35 cellular contexts compared by ENCODE assay signal in the genomic region with DNA sequence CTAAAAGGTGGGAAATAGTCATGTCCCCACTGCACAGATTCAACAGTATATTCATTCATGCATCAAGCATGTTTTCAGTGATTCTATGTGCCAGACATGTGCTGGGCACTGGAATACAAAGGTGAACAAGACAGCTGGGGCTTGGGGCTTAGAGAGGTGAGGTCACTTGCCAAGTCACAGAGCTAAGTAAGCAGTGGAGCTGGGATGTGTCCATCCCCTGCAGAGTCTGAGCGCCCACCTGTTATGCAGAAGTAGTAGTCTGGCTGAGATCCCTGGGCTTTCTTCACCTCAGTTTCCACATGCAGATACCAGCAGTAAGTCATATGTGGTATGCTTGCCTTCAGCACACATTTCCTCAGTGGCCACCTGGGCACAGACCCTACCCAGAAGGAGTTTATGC.
"Had no signal": no experiment of that assay in that cellular context is flagged by ENCODE, and none has a peak within 500 bp of the region (broad histone marks: within the 10 kb centered on the region; RNA-seq: fewer than 3 reads in every experiment).

No MANE protein-coding gene starts in this region.

- H3K4me1 Mint-ChIP-seq: activated CD4-positive, alpha-beta memory T cell treated with anti-CD3 and anti-CD28 coated beads, Interleukin-2, amount 10 ng/mL, durations not matched to agents 7 days and 5 days; activated CD4-positive, alpha-beta T cell treated with anti-CD3 and anti-CD28 coated beads for 36 hours; activated CD4-positive, alpha-beta T cell treated with anti-CD3 and anti-CD28 coated beads, Interleukin-2, amount 10 ng/mL, durations not matched to agents 7 days and 5 days; activated CD8-positive, alpha-beta memory T cell treated with anti-CD3 and anti-CD28 coated beads, Interleukin-2, amount 10 ng/mL, durations not matched to agents 7 days and 5 days; activated naive CD8-positive, alpha-beta T cell treated with anti-CD3 and anti-CD28 coated beads for 36 hours; WTC11 had no signal

- H3K27ac Mint-ChIP-seq: activated CD4-positive, alpha-beta memory T cell treated with anti-CD3 and anti-CD28 coated beads, Interleukin-2, amount 10 ng/mL, durations not matched to agents 7 days and 5 days; activated CD4-positive, alpha-beta T cell treated with anti-CD3 and anti-CD28 coated beads for 36 hours; activated CD4-positive, alpha-beta T cell treated with anti-CD3 and anti-CD28 coated beads, Interleukin-2, amount 10 ng/mL, durations not matched to agents 7 days and 5 days; activated CD8-positive, alpha-beta memory T cell treated with anti-CD3 and anti-CD28 coated beads, Interleukin-2, amount 10 ng/mL, durations not matched to agents 7 days and 5 days; activated CD8-positive, alpha-beta T cell treated with anti-CD3 and anti-CD28 coated beads, Interleukin-2, amount 10 ng/mL, durations not matched to agents 7 days and 5 days; activated naive CD4-positive, alpha-beta T cell treated with anti-CD3 and anti-CD28 coated beads, Interleukin-2, amount 50 U/mL, for 72 hours; activated naive CD8-positive, alpha-beta T cell treated with anti-CD3 and anti-CD28 coated beads for 36 hours; activated T-cell treated with anti-CD3 and anti-CD28 coated beads, Interleukin-2, amount 50 U/mL, for 24 hours; activated T-helper 2 cell treated with anti-CD3 and anti-CD28 coated beads, Interferon-gamma antibody, Interleukin-2, Interleukin-4, amounts not matched to agents 10 μg/mL and 5 μg/mL and 100 μg/mL, durations not matched to agents 14 hours and 24 hours and 36 hours; T-helper 1 cell treated with Interleukin-12 subunit alpha and Interleukin-12 subunit beta and Interleukin-4 antibody, amounts not matched to agents 30 μg/mL and 1 μg/mL, for 36 hours; T-helper 2 cell treated with Interferon-gamma antibody and Interleukin-4, amounts not matched to agents 5 μg/mL and 100 μg/mL, for 36 hours; WTC11 had no signal

- H3K4me3 Mint-ChIP-seq: activated CD4-positive, alpha-beta memory T cell treated with anti-CD3 and anti-CD28 coated beads, Interleukin-2, amount 10 ng/mL, durations not matched to agents 7 days and 5 days; activated CD4-positive, alpha-beta T cell treated with anti-CD3 and anti-CD28 coated beads for 36 hours; activated CD4-positive, alpha-beta T cell treated with anti-CD3 and anti-CD28 coated beads, Interleukin-2, amount 10 ng/mL, durations not matched to agents 7 days and 5 days; activated CD8-positive, alpha-beta memory T cell treated with anti-CD3 and anti-CD28 coated beads, Interleukin-2, amount 10 ng/mL, durations not matched to agents 7 days and 5 days; activated CD8-positive, alpha-beta T cell treated with anti-CD3 and anti-CD28 coated beads, Interleukin-2, amount 10 ng/mL, durations not matched to agents 7 days and 5 days; activated naive CD8-positive, alpha-beta T cell treated with anti-CD3 and anti-CD28 coated beads for 36 hours; activated T-cell treated with anti-CD3 and anti-CD28 coated beads, Interleukin-2, amount 50 U/mL, for 24 hours; T-helper 1 cell treated with Interleukin-12 subunit alpha and Interleukin-12 subunit beta and Interleukin-4 antibody, amounts not matched to agents 30 μg/mL and 1 μg/mL, for 36 hours; T-helper 2 cell treated with Interferon-gamma antibody and Interleukin-4, amounts not matched to agents 5 μg/mL and 100 μg/mL, for 36 hours; WTC11 had no signal

- ATAC-seq: activated CD4-positive, alpha-beta T cell treated with anti-CD3 and anti-CD28 coated beads for 36 hours; activated CD4-positive, CD25-positive, alpha-beta regulatory T cell treated with anti-CD3 and anti-CD28 coated beads, Interleukin-2, amount 50 U/mL, for 24 hours; activated CD8-positive, alpha-beta memory T cell treated with anti-CD3 and anti-CD28 coated beads, Interleukin-2, amount 10 ng/mL, durations not matched to agents 7 days and 5 days; activated CD8-positive, alpha-beta T cell treated with anti-CD3 and anti-CD28 coated beads, Interleukin-2, amount 10 ng/mL, durations not matched to agents 7 days and 5 days; activated naive CD4-positive, alpha-beta T cell treated with anti-CD3 and anti-CD28 coated beads, Interleukin-2, amount 50 U/mL, for 72 hours; body of pancreas had no signal

- H3K27me3 Mint-ChIP-seq: activated CD4-positive, alpha-beta memory T cell treated with anti-CD3 and anti-CD28 coated beads, Interleukin-2, amount 10 ng/mL, durations not matched to agents 7 days and 5 days; activated CD4-positive, alpha-beta T cell treated with anti-CD3 and anti-CD28 coated beads, Interleukin-2, amount 10 ng/mL, durations not matched to agents 7 days and 5 days had no signal

- H3K4me3 ChIP-seq: adrenal gland, body of pancreas, breast epithelium had no signal

- H3K9me3 ChIP-seq: adrenal gland, body of pancreas, breast epithelium had no signal

- H3K9me3 Mint-ChIP-seq: activated CD4-positive, alpha-beta memory T cell treated with anti-CD3 and anti-CD28 coated beads, Interleukin-2, amount 10 ng/mL, durations not matched to agents 7 days and 5 days; activated CD4-positive, alpha-beta T cell treated with anti-CD3 and anti-CD28 coated beads, Interleukin-2, amount 10 ng/mL, durations not matched to agents 7 days and 5 days; activated naive CD4-positive, alpha-beta T cell treated with anti-CD3 and anti-CD28 coated beads, Interleukin-2, amount 50 U/mL, for 72 hours; activated naive CD8-positive, alpha-beta T cell treated with anti-CD3 and anti-CD28 coated beads for 36 hours; activated T-cell treated with anti-CD3 and anti-CD28 coated beads, Interleukin-2, amount 50 U/mL, for 24 hours; activated T-helper 2 cell treated with anti-CD3 and anti-CD28 coated beads, Interferon-gamma antibody, Interleukin-2, Interleukin-4, amounts not matched to agents 10 μg/mL and 5 μg/mL and 100 μg/mL, durations not matched to agents 14 hours and 24 hours and 36 hours; T-helper 1 cell treated with Interleukin-12 subunit alpha and Interleukin-12 subunit beta and Interleukin-4 antibody, amounts not matched to agents 30 μg/mL and 1 μg/mL, for 36 hours; T-helper 2 cell treated with Interferon-gamma antibody and Interleukin-4, amounts not matched to agents 5 μg/mL and 100 μg/mL, for 36 hours; WTC11 had no signal

- H3K36me3 ChIP-seq: adrenal gland, brain microvascular endothelial cell, breast epithelium, WERI-Rb-1 had no signal

- H3K27me3 ChIP-seq: body of pancreas, brain microvascular endothelial cell, breast epithelium had no signal

- H3K4me1 ChIP-seq: adrenal gland, body of pancreas, breast epithelium had no signal

- H3K36me3 Mint-ChIP-seq: activated CD8-positive, alpha-beta memory T cell treated with anti-CD3 and anti-CD28 coated beads, Interleukin-2, amount 10 ng/mL, durations not matched to agents 7 days and 5 days; activated naive CD4-positive, alpha-beta T cell treated with anti-CD3 and anti-CD28 coated beads, Interleukin-2, amount 50 U/mL, for 72 hours; activated naive CD8-positive, alpha-beta T cell treated with anti-CD3 and anti-CD28 coated beads for 36 hours; WTC11 had no signal

- H3K27ac ChIP-seq: adrenal gland, body of pancreas, brain microvascular endothelial cell, breast epithelium, WERI-Rb-1 had no signal

- DNase-seq: activated CD4-positive, alpha-beta memory T cell treated with anti-CD3 and anti-CD28 coated beads, Interleukin-2, amount 10 ng/mL, durations not matched to agents 7 days and 5 days; activated CD4-positive, alpha-beta T cell treated with anti-CD3 and anti-CD28 coated beads for 1 hour; activated CD4-positive, alpha-beta T cell treated with anti-CD3 and anti-CD28 coated beads for 36 hours; activated CD4-positive, alpha-beta T cell treated with anti-CD3 and anti-CD28 coated beads for 48 hours; activated CD4-positive, alpha-beta T cell treated with anti-CD3 and anti-CD28 coated beads, Interleukin-2, amount 10 ng/mL, durations not matched to agents 7 days and 5 days; activated CD4-positive, alpha-beta T cell treated with anti-CD3 and anti-CD28 coated beads, Interleukin-2, amount 50 U/mL, for 48 hours; activated CD4-positive, CD25-positive, alpha-beta regulatory T cell; activated CD8-positive, alpha-beta memory T cell treated with anti-CD3 and anti-CD28 coated beads for 24 hours; activated CD8-positive, alpha-beta memory T cell treated with anti-CD3 and anti-CD28 coated beads, Interleukin-2, amount 10 ng/mL, durations not matched to agents 7 days and 5 days; activated CD8-positive, alpha-beta memory T cell treated with anti-CD3 and anti-CD28 coated beads, Interleukin-2, amount 50 U/mL, for 48 hours; activated CD8-positive, alpha-beta T cell treated with anti-CD3 and anti-CD28 coated beads, Interleukin-2, amount 10 ng/mL, durations not matched to agents 7 days and 5 days; activated effector memory CD4-positive, alpha-beta T cell treated with Interleukin-2 at 50 U/mL for 16 hours; activated gamma-delta T cell; activated naive CD4-positive, alpha-beta T cell treated with anti-CD3 and anti-CD28 coated beads, Interleukin-2, amount 50 U/mL, for 16 hours; activated naive CD4-positive, alpha-beta T cell treated with Interleukin-2 at 50 U/mL for 16 hours; activated naive CD8-positive, alpha-beta T cell treated with anti-CD3 and anti-CD28 coated beads for 36 hours; activated T-cell treated with anti-CD3 and anti-CD28 coated beads, Interleukin-2, amount 50 U/mL, for 24 hours; activated T-cell treated with anti-CD3 and anti-CD28 coated beads, Interleukin-2, amount 50 U/mL, for 48 hours; adrenal gland; amniotic stem cell; aorta; body of pancreas; brain microvascular endothelial cell; central memory CD4-positive, alpha-beta T cell; T-helper 1 cell; T-helper 2 cell; T-helper 9 cell; WERI-Rb-1 had no signal
